Comparison of ENCODE assay signal across 1 cellular context in the genomic region with DNA sequence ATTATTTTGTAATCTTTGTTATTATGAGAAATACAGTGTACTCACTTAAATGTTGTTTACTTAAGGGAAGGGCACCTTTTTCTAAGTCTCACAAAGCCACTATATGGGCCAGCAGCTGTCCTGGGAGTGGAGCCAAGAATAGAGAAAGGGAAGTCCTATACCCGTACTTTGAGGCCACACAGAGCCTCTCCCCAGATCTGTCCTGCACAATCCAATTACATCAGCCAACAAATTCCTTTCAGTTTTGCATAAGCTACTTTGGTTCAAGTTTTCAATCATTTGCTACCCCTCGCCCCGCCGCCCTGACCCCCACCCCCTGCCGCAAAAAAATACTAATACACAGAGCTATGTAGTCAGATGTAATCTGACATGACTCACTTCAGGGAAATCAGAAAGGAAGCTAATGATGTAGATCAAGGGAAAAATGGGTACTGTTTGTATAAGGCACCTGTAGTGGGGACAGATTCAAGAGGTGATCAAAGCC.
TF ChIP-seq lines count a peak whose summit lies in the region.

No MANE protein-coding gene starts in this region.

TF ChIP-seq in HepG2, 621 proteins besides CTCF, POLR2A, EP300 and RAD21 (continued from another document):
- TF ChIP-seq ZNF264 (CRISPR knock-in tag; IDR thresholded peaks at IDR 0.05) (no peak), ZNF841 (CRISPR knock-in tag; IDR thresholded peaks at IDR 0.05; ENCODE audit: borderline replicate concordance) (no peak)
- TF ChIP-seq, protein P1, sequence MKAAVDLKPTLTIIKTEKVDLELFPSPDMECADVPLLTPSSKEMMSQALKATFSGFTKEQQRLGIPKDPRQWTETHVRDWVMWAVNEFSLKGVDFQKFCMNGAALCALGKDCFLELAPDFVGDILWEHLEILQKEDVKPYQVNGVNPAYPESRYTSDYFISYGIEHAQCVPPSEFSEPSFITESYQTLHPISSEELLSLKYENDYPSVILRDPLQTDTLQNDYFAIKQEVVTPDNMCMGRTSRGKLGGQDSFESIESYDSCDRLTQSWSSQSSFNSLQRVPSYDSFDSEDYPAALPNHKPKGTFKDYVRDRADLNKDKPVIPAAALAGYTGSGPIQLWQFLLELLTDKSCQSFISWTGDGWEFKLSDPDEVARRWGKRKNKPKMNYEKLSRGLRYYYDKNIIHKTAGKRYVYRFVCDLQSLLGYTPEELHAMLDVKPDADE (CRISPR knock-in tag; IDR thresholded peaks at IDR 0.05): no peak
